ENCODE assay signal across 9 cellular contexts in the genomic region with DNA sequence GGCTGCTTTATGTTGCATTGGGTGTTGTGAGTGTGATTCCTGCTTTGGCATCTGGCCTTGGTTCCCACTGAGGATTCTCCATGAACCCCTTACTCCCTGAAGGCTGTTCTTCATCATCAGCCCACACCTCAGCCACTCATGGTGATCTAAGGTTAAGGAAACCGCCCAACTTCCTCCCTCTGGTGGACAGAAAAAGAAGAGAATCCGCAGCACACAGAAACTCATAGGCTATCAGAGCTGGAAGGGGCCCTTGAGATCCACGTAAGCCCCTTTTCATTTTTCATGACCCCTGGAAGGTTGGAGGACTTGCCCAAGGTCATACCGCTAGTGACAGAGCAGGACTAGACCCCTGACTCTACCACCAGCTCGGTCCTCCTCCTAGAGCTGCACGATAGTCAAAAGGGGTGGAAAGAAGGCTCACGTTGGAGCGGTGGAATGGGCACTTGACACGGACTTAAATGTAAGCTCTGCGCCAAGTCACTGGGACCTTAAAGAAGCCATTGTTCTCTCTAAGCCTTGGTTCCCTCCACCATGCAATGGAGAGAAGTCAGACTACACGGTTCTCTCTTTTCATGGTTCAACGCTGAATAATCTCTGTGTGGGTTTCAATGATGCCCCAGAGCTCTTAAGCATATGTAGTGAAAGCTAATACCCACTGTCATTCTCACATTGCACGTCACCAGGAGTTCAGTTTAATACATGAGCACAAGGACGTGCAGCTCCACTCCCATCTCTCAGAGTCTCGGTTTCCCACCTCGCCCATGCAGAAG.
DNase-seq lines count a peak whose midpoint lies in the region; ATAC-seq and TF ChIP-seq lines count a peak whose summit lies in the region.
"Had no signal": no experiment of that assay in that cellular context is flagged by ENCODE, and none has a peak within 500 bp of the region (broad histone marks: within the 10 kb centered on the region; RNA-seq: fewer than 3 reads in every experiment).

No MANE protein-coding gene starts in this region.

- ATAC-seq in T-helper 17 cell (peak; percentile 75), HG03135 (IDR thresholded peaks at IDR 0.05; ENCODE audit: unreplicated experiment) (no peak), HG03457 (IDR thresholded peaks at IDR 0.05; ENCODE audit: unreplicated experiment) (no peak)

- H3K9me3 Mint-ChIP-seq in HFFc6: no peaks in the 10 kb centered on the region

- H3K4me1 Mint-ChIP-seq in HFFc6 (ENCODE audit: low read depth) (peaks cover 40% of the 10 kb centered on the region), T-helper 17 cell (peaks cover 24% of the 10 kb centered on the region)

- DNase-seq in ELF-1 (ENCODE audit: low read depth, low spot score) (peak; percentile 66), HFFc6 (no peak), T-helper 17 cell (peak in 1 of 3 donors; percentile 14), epidermal melanocyte (ENCODE audit: insufficient read length, low spot score) (peak; percentile 40), OCI-M2 (lab: John Stamatoyannopoulos, UW; ENCODE audit: unreplicated experiment) (no peak)
- peak; percentile 48 for DNase-seq in stimulated activated CD8-positive, alpha-beta memory T cell treated with anti-CD3 and anti-CD28 coated beads, Interleukin-4, amount 100 ng/mL, for 48 hours

- H3K4me3 Mint-ChIP-seq in HFFc6 (no peak overlapping the region), T-helper 17 cell (peak overlapping the region; percentile 33)

- peak; percentile 73 for TF ChIP-seq CTCF in HFFc6 (IDR thresholded peaks at IDR 0.05)

- H3K9me3 ChIP-seq in T-helper 17 cell (ENCODE audit: control insufficient read depth, low read length, poor library complexity, severe bottlenecking): no peaks in the 10 kb centered on the region
- H3K9me3 ChIP-seq: SJSA1 had no signal

- H3K27ac Mint-ChIP-seq in HFFc6 (no peak overlapping the region), T-helper 17 cell (no peak overlapping the region)

- H3K27me3 Mint-ChIP-seq in HFFc6 (ENCODE audit: insufficient read depth) (no peaks in the 10 kb centered on the region), T-helper 17 cell (no peaks in the 10 kb centered on the region)

- H3K36me3 Mint-ChIP-seq in HFFc6 (ENCODE audit: low read depth) (peaks cover 10% of the 10 kb centered on the region), T-helper 17 cell (ENCODE audit: low read depth) (peaks cover 2% of the 10 kb centered on the region)

Comparison
In these comparisons a context has a peak if more than half of its experiments do, and no peak if none do; other contexts are left out.
1. DNase-seq: peak in ELF-1 (single experiment), epidermal melanocyte (single experiment) and stimulated activated CD8-positive, alpha-beta memory T cell treated with anti-CD3 and anti-CD28 coated beads, Interleukin-4, amount 100 ng/mL, for 48 hours (single experiment); none in HFFc6 (single experiment) and OCI-M2 (single experiment).